8 cellular contexts compared by ENCODE assay signal in genomic region chr22:18577848-18578247, GRCh38. TPM values are rescaled to one million over a fixed set of nuclear protein-coding genes. Genes with fewer than 3 reads are reported as not detected.
DNase-seq lines count a peak whose midpoint lies in the region; ATAC-seq and TF ChIP-seq lines count a peak whose summit lies in the region.
"Not testable (repeated sequence)": the region's sequence is repeated elsewhere in the genome, so short reads cannot be mapped to it uniquely, and the experiment has no call there.

No MANE protein-coding gene starts in this region.

- not testable (repeated sequence) for H3K4me3 Mint-ChIP-seq in activated T-cell treated with anti-CD3 and anti-CD28 coated beads, Interleukin-2, amount 50 U/mL, for 72 hours; naive thymus-derived CD8-positive, alpha-beta T cell; stimulated activated naive B cell treated with anti-CD40 and anti-IgM and Interleukin-4, amounts not matched to agents 10 μg/mL and 1 μg/mL and 100 μg/mL, for 72 hours

- H3K27ac ChIP-seq in RWPE2 (ENCODE audit: poor library complexity, severe bottlenecking): not testable (repeated sequence)

- not testable (repeated sequence) for H3K27me3 ChIP-seq in RWPE2 (ENCODE audit: insufficient read depth, poor library complexity, severe bottlenecking)

- H3K4me1 Mint-ChIP-seq in activated T-cell treated with anti-CD3 and anti-CD28 coated beads, Interleukin-2, amount 50 U/mL, for 72 hours (ENCODE audit: low read depth); naive thymus-derived CD8-positive, alpha-beta T cell; stimulated activated naive B cell treated with anti-CD40 and anti-IgM and Interleukin-4, amounts not matched to agents 10 μg/mL and 1 μg/mL and 100 μg/mL, for 72 hours: not testable (repeated sequence)

- peak; percentile 75 for ATAC-seq in GM18868 (IDR thresholded peaks at IDR 0.05; ENCODE audit: unreplicated experiment)
- peak; percentile 75 for ATAC-seq in GM21737 (IDR thresholded peaks at IDR 0.05; ENCODE audit: unreplicated experiment)
- ATAC-seq in HG03108 (IDR thresholded peaks at IDR 0.05; ENCODE audit: unreplicated experiment): peak; percentile 79
- peak; percentile 60 for ATAC-seq in RWPE2 (ENCODE audit: low read depth)
- ATAC-seq in activated T-cell treated with anti-CD3 and anti-CD28 coated beads, Interleukin-2, amount 50 U/mL, for 72 hours (replicated peaks in 1 of 2): peak; percentile 87 to 90
- peak; percentile 73 to 78 for ATAC-seq in naive thymus-derived CD8-positive, alpha-beta T cell
- ATAC-seq in stimulated activated naive B cell treated with anti-CD40 and anti-IgM and Interleukin-4, amounts not matched to agents 10 μg/mL and 1 μg/mL and 100 μg/mL, for 72 hours (replicated peaks): peak; percentile 90 to 93

- H3K4me3 ChIP-seq in RWPE2 (ENCODE audit: severe bottlenecking): not testable (repeated sequence)

- not testable (repeated sequence) for H3K9me3 Mint-ChIP-seq in activated T-cell treated with anti-CD3 and anti-CD28 coated beads, Interleukin-2, amount 50 U/mL, for 72 hours; naive thymus-derived CD8-positive, alpha-beta T cell; stimulated activated naive B cell treated with anti-CD40 and anti-IgM and Interleukin-4, amounts not matched to agents 10 μg/mL and 1 μg/mL and 100 μg/mL, for 72 hours

- H3K27me3 Mint-ChIP-seq in activated T-cell treated with anti-CD3 and anti-CD28 coated beads, Interleukin-2, amount 50 U/mL, for 72 hours (ENCODE audit: low read depth); naive thymus-derived CD8-positive, alpha-beta T cell; stimulated activated naive B cell treated with anti-CD40 and anti-IgM and Interleukin-4, amounts not matched to agents 10 μg/mL and 1 μg/mL and 100 μg/mL, for 72 hours: not testable (repeated sequence)

- H3K4me1 ChIP-seq in RWPE2 (ENCODE audit: insufficient read depth, poor library complexity, severe bottlenecking): not testable (repeated sequence)

- not testable (repeated sequence) for DNase-seq in RWPE2 (ENCODE audit: low spot score); stimulated activated naive B cell treated with anti-CD40 and anti-IgM and Interleukin-4, amounts not matched to agents 10 μg/mL and 1 μg/mL and 100 μg/mL, for 72 hours
- peak in 1 of 2 donors; percentile 34 for DNase-seq in activated T-cell treated with anti-CD3 and anti-CD28 coated beads, Interleukin-2, amount 50 U/mL, for 72 hours
- DNase-seq in glomerular visceral epithelial cell (ENCODE audit: extremely low spot score): peak; percentile 41
- peak in 4 of 10 donors; percentile 19 to 48 (median 22) for DNase-seq in naive thymus-derived CD8-positive, alpha-beta T cell

- H3K36me3 ChIP-seq in RWPE2 (ENCODE audit: low read depth): not testable (repeated sequence)

- H3K27ac Mint-ChIP-seq in activated T-cell treated with anti-CD3 and anti-CD28 coated beads, Interleukin-2, amount 50 U/mL, for 72 hours; naive thymus-derived CD8-positive, alpha-beta T cell; stimulated activated naive B cell treated with anti-CD40 and anti-IgM and Interleukin-4, amounts not matched to agents 10 μg/mL and 1 μg/mL and 100 μg/mL, for 72 hours: not testable (repeated sequence)

- POLR2A ChIA-PET in naive thymus-derived CD8-positive, alpha-beta T cell (lab: Charles Lee): not testable (repeated sequence)

- not testable (repeated sequence) for H3K36me3 Mint-ChIP-seq in activated T-cell treated with anti-CD3 and anti-CD28 coated beads, Interleukin-2, amount 50 U/mL, for 72 hours (ENCODE audit: insufficient read depth in 2 of 2); naive thymus-derived CD8-positive, alpha-beta T cell; stimulated activated naive B cell treated with anti-CD40 and anti-IgM and Interleukin-4, amounts not matched to agents 10 μg/mL and 1 μg/mL and 100 μg/mL, for 72 hours

- TF ChIP-seq CTCF in RWPE2 (IDR thresholded peaks at IDR 0.05; ENCODE audit: poor library complexity, severe bottlenecking): not testable (repeated sequence)

- not testable (repeated sequence) for H3K9me3 ChIP-seq in RWPE2 (ENCODE audit: severe bottlenecking)

RNA-seq across cellular contexts. Expression of gene RIMBP3, which starts 33.9 kb away (rescaled TPM):
- under 1 TPM; 0.50 to 0.83 TPM for total RNA-seq in activated T-cell treated with anti-CD3 and anti-CD28 coated beads, Interleukin-2, amount 50 U/mL, for 72 hours
- 1 to 10 TPM; 6.3 to 7.0 TPM for total RNA-seq in naive thymus-derived CD8-positive, alpha-beta T cell
- 1 to 10 TPM in 2 of 3 donors, under 1 TPM in 1; 0.46 to 2.1 (median 1.0) TPM for polyA plus RNA-seq in naive thymus-derived CD8-positive, alpha-beta T cell

RNA-seq across cellular contexts. Expression of gene TMEM191B, which starts 50.2 kb away (rescaled TPM):
- 1 to 10 TPM in 1 of 2 donors, under 1 TPM in 1; 0.67 to 1.9 TPM for total RNA-seq in activated T-cell treated with anti-CD3 and anti-CD28 coated beads, Interleukin-2, amount 50 U/mL, for 72 hours
- 10 to 100 TPM; 11.4 to 12.4 TPM for total RNA-seq in naive thymus-derived CD8-positive, alpha-beta T cell
- polyA plus RNA-seq in naive thymus-derived CD8-positive, alpha-beta T cell: 1 to 10 TPM in 1 of 3 donors, under 1 TPM in 2; 0.84 to 1.2 (median 0.88) TPM

RNA-seq across cellular contexts. Expression of gene GGTLC3, which starts 59.9 kb away (rescaled TPM):
- total RNA-seq in activated T-cell treated with anti-CD3 and anti-CD28 coated beads, Interleukin-2, amount 50 U/mL, for 72 hours: not detected
- not detected for total RNA-seq in naive thymus-derived CD8-positive, alpha-beta T cell
- under 1 TPM in 1 of 3 donors, not detected in 2; 0.49 TPM for polyA plus RNA-seq in naive thymus-derived CD8-positive, alpha-beta T cell

Comparison
In these comparisons a context has a peak if more than half of its experiments do, and no peak if none do; other contexts are left out.
1. RNA of gene TMEM191B, which starts 50.2 kb away (total RNA-seq): 11.4 to 12.4 TPM in naive thymus-derived CD8-positive, alpha-beta T cell; 0.67 to 1.9 TPM in activated T-cell treated with anti-CD3 and anti-CD28 coated beads, Interleukin-2, amount 50 U/mL, for 72 hours; every median in the first group is over 4 times any median in the second.
2. Peak in every context shown above with its lines, with median percentiles within 50 percentile points of each other: ATAC-seq.